In the genomic region with DNA sequence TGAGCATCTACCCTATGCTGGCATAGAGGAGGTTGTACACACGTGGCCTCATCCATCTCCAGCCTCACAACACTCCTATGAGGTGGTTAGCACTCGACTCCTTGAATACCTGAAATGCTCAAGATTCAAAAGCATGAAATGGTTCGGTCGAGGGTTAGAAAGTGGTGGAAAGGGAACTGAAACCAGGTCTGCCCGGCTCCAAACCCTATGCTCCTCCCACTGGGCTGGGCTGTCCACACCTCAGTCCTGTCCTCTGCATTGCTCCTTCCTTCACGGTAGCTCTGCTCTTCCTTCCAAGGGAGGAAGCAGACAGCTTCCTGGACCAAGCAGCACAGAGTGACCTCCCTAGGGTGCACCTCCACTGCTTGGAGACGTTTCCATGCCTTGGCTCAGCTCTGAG, we compare ENCODE assay signal across 13 cellular contexts.
DNase-seq lines count a peak whose midpoint lies in the region; ATAC-seq and TF ChIP-seq lines count a peak whose summit lies in the region.
"Had no signal": no experiment of that assay in that cellular context is flagged by ENCODE, and none has a peak within 500 bp of the region (broad histone marks: within the 10 kb centered on the region; RNA-seq: fewer than 3 reads in every experiment).

No MANE protein-coding gene starts in this region.

- no peaks in the 10 kb centered on the region for H3K9me3 ChIP-seq in MG63

- no peak overlapping the region for H3K4me3 ChIP-seq in MG63

- no peaks in the 10 kb centered on the region for H3K36me3 ChIP-seq in MG63

- peak; percentile 70 for DNase-seq in GM13976 (ENCODE audit: low spot score)
- peak; percentile 64 for DNase-seq in SKM-1 treated with dmso at 0.1 percent for 144 hours (lab: John Stamatoyannopoulos, UW; ENCODE audit: unreplicated experiment)
- no peak for DNase-seq in NCI-H1105 (lab: John Stamatoyannopoulos, UW)
- no peak for DNase-seq in stimulated activated naive CD4-positive, alpha-beta T cell treated with Interleukin-2 at 50 U/mL for 16 hours (lab: John Stamatoyannopoulos, UW)
- DNase-seq in MG63: no peak
- no peak for DNase-seq in NCI-H2227 (lab: John Stamatoyannopoulos, UW; ENCODE audit: unreplicated experiment)
- DNase-seq: activated T-cell treated with anti-CD3 and anti-CD28 coated beads, Interleukin-2, amount 50 U/mL, for 1 hour; CD4-positive, alpha-beta T cell; H9; hippocampal formation; stimulated activated CD4-positive, alpha-beta T cell treated with anti-CD3 and anti-CD28 coated beads, Interleukin-2, amount 100 ng/mL, for 48 hours had no signal

- peak; percentile 99 for ATAC-seq in GM21390 (IDR thresholded peaks at IDR 0.05; ENCODE audit: unreplicated experiment)
- peak; percentile 86 for ATAC-seq in HG03097 (IDR thresholded peaks at IDR 0.05; ENCODE audit: low FRiP score, unreplicated experiment)

- in situ Hi-C loops in GM13976 (cut with MboI; ENCODE audit: low sequenced_read_pairs, unreplicated experiment): no loop called here

- H3K27me3 ChIP-seq in MG63: no peaks in the 10 kb centered on the region

- no peak for TF ChIP-seq CTCF in GM13976 (IDR thresholded peaks at IDR 0.05; ENCODE audit: borderline replicate concordance, control extremely low read depth, extremely low read depth, insufficient read depth, missing control alignments)

Comparison
In these comparisons a context has a peak if more than half of its experiments do, and no peak if none do; other contexts are left out.
1. DNase-seq: peak in GM13976 (single experiment) and SKM-1 treated with dmso at 0.1 percent for 144 hours (single experiment); none in NCI-H1105 (single experiment), stimulated activated naive CD4-positive, alpha-beta T cell treated with Interleukin-2 at 50 U/mL for 16 hours (single experiment), MG63 (single experiment) and NCI-H2227 (single experiment).